Comparison of ENCODE assay signal across 7 cellular contexts in the genomic region with DNA sequence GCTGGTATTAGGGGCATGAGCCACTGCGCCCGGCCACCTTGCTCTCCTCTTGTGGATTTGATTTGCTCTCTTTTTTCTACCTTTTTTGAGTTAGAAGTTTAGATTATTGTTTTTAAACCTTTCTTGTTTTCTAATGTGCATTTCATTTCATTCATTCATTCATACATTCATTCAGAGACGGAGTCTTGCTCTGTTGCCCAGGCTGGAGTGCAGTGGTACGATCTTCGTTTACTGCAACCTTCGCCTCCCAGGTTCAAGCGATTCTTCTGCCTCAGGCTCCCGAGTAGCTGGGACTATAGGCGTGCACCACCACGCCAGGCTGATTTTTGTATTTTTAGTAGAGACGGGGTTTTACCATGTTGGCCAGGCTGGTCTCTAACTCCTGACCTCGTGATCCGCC. TPM values are rescaled to one million over a fixed set of nuclear protein-coding genes. Genes with fewer than 3 reads are reported as not detected.
DNase-seq lines count a peak whose midpoint lies in the region; ATAC-seq and TF ChIP-seq lines count a peak whose summit lies in the region.
"Not testable (repeated sequence)": the region's sequence is repeated elsewhere in the genome, so short reads cannot be mapped to it uniquely, and the experiment has no call there.

No MANE protein-coding gene starts in this region.

- H2AK5ac ChIP-seq in mesenchymal stem cell (ENCODE audit: low read length, severe bottlenecking), result not testable (repeated sequence)

- peak overlapping the region; percentile 49 for H2BK120ac ChIP-seq in mesenchymal stem cell (ENCODE audit: low read depth, low read length)

- H3K4me3 ChIP-seq in Karpas-422 (ENCODE audit: low read length); mesenchymal stem cell (ENCODE audit: insufficient read depth in 1 of 2, low read depth in 1 of 2, low read length in 2 of 2): not testable (repeated sequence)

- H3K9ac ChIP-seq in Karpas-422 (ENCODE audit: low read length); mesenchymal stem cell (ENCODE audit: low read length): not testable (repeated sequence)

- peak overlapping the region; percentile 61 for H3K4me2 ChIP-seq in Karpas-422 (ENCODE audit: low read depth, low read length, poor library complexity, severe bottlenecking)
- not testable (repeated sequence) for H3K4me2 ChIP-seq in mesenchymal stem cell (ENCODE audit: low read length, poor library complexity, severe bottlenecking)

- H3K36me3 ChIP-seq in Karpas-422 (ENCODE audit: insufficient read depth, low read length); mesenchymal stem cell (ENCODE audit: control insufficient read depth in 1 of 2, insufficient read depth in 2 of 2, low read depth in 1 of 2, low read length in 2 of 2): not testable (repeated sequence)

- H3K27ac ChIP-seq in C4-2B, result peak overlapping the region; percentile 50
- not testable (repeated sequence) for H3K27ac ChIP-seq in Karpas-422 (ENCODE audit: low read length); mesenchymal stem cell (ENCODE audit: low read length, poor library complexity, severe bottlenecking)

- not testable (repeated sequence) for H3K23ac ChIP-seq in mesenchymal stem cell (ENCODE audit: low read length in 2 of 2)

- 99% methylated on average over 9 of the region's 13 CpGs for WGBS in mesenchymal stem cell

- H3K18ac ChIP-seq in mesenchymal stem cell (ENCODE audit: low read depth in 1 of 2, low read length in 2 of 2), result not testable (repeated sequence)

- DNase-seq in Karpas-422; T-helper 17 cell; activated naive CD8-positive, alpha-beta T cell treated with anti-CD3 and anti-CD28 coated beads, Interleukin-2, amount 50 U/mL, for 24 hours; effector memory CD8-positive, alpha-beta T cell; mesenchymal stem cell; progenitor cell of endocrine pancreas (ENCODE audit: low spot score, unreplicated experiment): not testable (repeated sequence)

- H3K27me3 Mint-ChIP-seq in T-helper 17 cell; activated naive CD8-positive, alpha-beta T cell treated with anti-CD3 and anti-CD28 coated beads, Interleukin-2, amount 50 U/mL, for 24 hours; effector memory CD8-positive, alpha-beta T cell; progenitor cell of endocrine pancreas: not testable (repeated sequence)

- H3K4me1 ChIP-seq in Karpas-422 (ENCODE audit: low read length), result peaks cover 51% of the 10 kb centered on the region
- H3K4me1 ChIP-seq in mesenchymal stem cell (ENCODE audit: control insufficient read depth, insufficient read depth, low read depth, low read length), result not testable (repeated sequence)

- H3K36me3 Mint-ChIP-seq in T-helper 17 cell (ENCODE audit: low read depth); effector memory CD8-positive, alpha-beta T cell (ENCODE audit: insufficient read depth); progenitor cell of endocrine pancreas (ENCODE audit: insufficient read depth): not testable (repeated sequence)
- peaks cover 15% of the 10 kb centered on the region for H3K36me3 Mint-ChIP-seq in activated naive CD8-positive, alpha-beta T cell treated with anti-CD3 and anti-CD28 coated beads, Interleukin-2, amount 50 U/mL, for 24 hours (ENCODE audit: low read depth)

- not testable (repeated sequence) for TF ChIP-seq CTCF in C4-2B (conservative IDR thresholded peaks at IDR 0.05); progenitor cell of endocrine pancreas (IDR thresholded peaks at IDR 0.05; ENCODE audit: unreplicated experiment)

- H2BK12ac ChIP-seq in mesenchymal stem cell (ENCODE audit: low read length in 2 of 2), result not testable (repeated sequence)

- H3K4ac ChIP-seq in mesenchymal stem cell (ENCODE audit: low read depth in 1 of 2, low read length in 2 of 2), result not testable (repeated sequence)

- not testable (repeated sequence) for H3K9me3 ChIP-seq in Karpas-422 (ENCODE audit: low read length); T-helper 17 cell (ENCODE audit: control insufficient read depth, low read length, poor library complexity, severe bottlenecking); mesenchymal stem cell (ENCODE audit: control insufficient read depth, low read length)

- ATAC-seq in T-helper 17 cell; activated naive CD8-positive, alpha-beta T cell treated with anti-CD3 and anti-CD28 coated beads, Interleukin-2, amount 50 U/mL, for 24 hours; effector memory CD8-positive, alpha-beta T cell (replicated peaks): not testable (repeated sequence)

- H3K9me3 Mint-ChIP-seq in activated naive CD8-positive, alpha-beta T cell treated with anti-CD3 and anti-CD28 coated beads, Interleukin-2, amount 50 U/mL, for 24 hours; effector memory CD8-positive, alpha-beta T cell; progenitor cell of endocrine pancreas (ENCODE audit: low read depth): not testable (repeated sequence)

- not testable (repeated sequence) for H4K20me1 ChIP-seq in Karpas-422 (ENCODE audit: insufficient read depth, low read depth, low read length)

- not testable (repeated sequence) for H3K27me3 ChIP-seq in Karpas-422 (ENCODE audit: low read length); mesenchymal stem cell (ENCODE audit: control insufficient read depth in 1 of 2, insufficient read depth in 1 of 2, low read length in 2 of 2)

- not testable (repeated sequence) for H2AFZ ChIP-seq in Karpas-422 (ENCODE audit: low read length); mesenchymal stem cell (ENCODE audit: low read depth, low read length)

- not testable (repeated sequence) for H3K79me1 ChIP-seq in mesenchymal stem cell (replicated peaks; ENCODE audit: low read length, poor library complexity, severe bottlenecking)

- not testable (repeated sequence) for H4K91ac ChIP-seq in mesenchymal stem cell (ENCODE audit: low read length)

- H3K14ac ChIP-seq in mesenchymal stem cell (ENCODE audit: low read length in 2 of 2), result not testable (repeated sequence)

- H3K4me1 Mint-ChIP-seq in T-helper 17 cell, result peaks cover 22% of the 10 kb centered on the region
- H3K4me1 Mint-ChIP-seq in activated naive CD8-positive, alpha-beta T cell treated with anti-CD3 and anti-CD28 coated beads, Interleukin-2, amount 50 U/mL, for 24 hours, result peaks cover 65% of the 10 kb centered on the region
- peaks cover 18 to 47% of the 10 kb centered on the region in 2 donors for H3K4me1 Mint-ChIP-seq in effector memory CD8-positive, alpha-beta T cell (ENCODE audit: low read depth in 2 of 2)
- H3K4me1 Mint-ChIP-seq in progenitor cell of endocrine pancreas (ENCODE audit: low read depth), result not testable (repeated sequence)

- H3K9me2 ChIP-seq in Karpas-422 (replicated peaks; ENCODE audit: insufficient read depth, low read length), result not testable (repeated sequence)

- peak overlapping the region; percentile 93 for H3K27ac Mint-ChIP-seq in T-helper 17 cell
- H3K27ac Mint-ChIP-seq in activated naive CD8-positive, alpha-beta T cell treated with anti-CD3 and anti-CD28 coated beads, Interleukin-2, amount 50 U/mL, for 24 hours, result peak overlapping the region; percentile 12
- peak overlapping the region; percentile 38 to 73 for H3K27ac Mint-ChIP-seq in effector memory CD8-positive, alpha-beta T cell
- H3K27ac Mint-ChIP-seq in progenitor cell of endocrine pancreas, result peak overlapping the region; percentile 46

- not testable (repeated sequence) for H4K8ac ChIP-seq in mesenchymal stem cell (ENCODE audit: low read length)

- not testable (repeated sequence) for H2BK15ac ChIP-seq in mesenchymal stem cell (ENCODE audit: low read depth, poor library complexity, severe bottlenecking)

- peak overlapping the region; percentile 43 for H3K4me3 Mint-ChIP-seq in T-helper 17 cell
- not testable (repeated sequence) for H3K4me3 Mint-ChIP-seq in activated naive CD8-positive, alpha-beta T cell treated with anti-CD3 and anti-CD28 coated beads, Interleukin-2, amount 50 U/mL, for 24 hours; effector memory CD8-positive, alpha-beta T cell; progenitor cell of endocrine pancreas (ENCODE audit: low read depth)

- H2BK5ac ChIP-seq in mesenchymal stem cell (ENCODE audit: low read depth, low read length, poor library complexity, severe bottlenecking), result not testable (repeated sequence)

- peaks cover 96% of the 10 kb centered on the region for H3K79me2 ChIP-seq in Karpas-422 (ENCODE audit: low read length)

RNA-seq across cellular contexts. Expression of gene ADK, which starts 37.6 kb away (rescaled TPM):
- 29.0 and 41.4 TPM in 2 replicates for total RNA-seq in Karpas-422 (2014; rRNA removed; shearing (Covaris generic); ENCODE audit: low replicate concordance)
- total RNA-seq in T-helper 17 cell (10 to 100 TPM; 34.7 to 36.8 TPM), progenitor cell of endocrine pancreas (20.7 and 24.4 TPM in 2 replicates)
- 24.2 TPM for polyA plus RNA-seq in mesenchymal stem cell (2013, experiment 1 of 2)
- 24.9 TPM for polyA plus RNA-seq in mesenchymal stem cell (2013, experiment 2 of 2)

RNA-seq across cellular contexts. Expression of gene AP3M1, which starts 38.0 kb away (rescaled TPM):
- 19.4 and 52.9 TPM in 2 replicates for total RNA-seq in Karpas-422 (2014; rRNA removed; shearing (Covaris generic); ENCODE audit: low replicate concordance)
- total RNA-seq in T-helper 17 cell (10 to 100 TPM; 21.1 to 27.8 TPM), progenitor cell of endocrine pancreas (49.7 and 51.7 TPM in 2 replicates)
- polyA plus RNA-seq in mesenchymal stem cell (2013, experiment 1 of 2), result 33.0 TPM
- polyA plus RNA-seq in mesenchymal stem cell (2013, experiment 2 of 2), result 33.7 TPM

Comparison
In these comparisons a context has a peak if more than half of its experiments do, and no peak if none do; other contexts are left out.
1. H3K27ac Mint-ChIP-seq: peak in every context shown above with its lines; median percentile 93 in T-helper 17 cell; 56 in effector memory CD8-positive, alpha-beta T cell; 46 in progenitor cell of endocrine pancreas; 12 in activated naive CD8-positive, alpha-beta T cell treated with anti-CD3 and anti-CD28 coated beads, Interleukin-2, amount 50 U/mL, for 24 hours.